10 cellular contexts compared by ENCODE assay signal in the genomic region with DNA sequence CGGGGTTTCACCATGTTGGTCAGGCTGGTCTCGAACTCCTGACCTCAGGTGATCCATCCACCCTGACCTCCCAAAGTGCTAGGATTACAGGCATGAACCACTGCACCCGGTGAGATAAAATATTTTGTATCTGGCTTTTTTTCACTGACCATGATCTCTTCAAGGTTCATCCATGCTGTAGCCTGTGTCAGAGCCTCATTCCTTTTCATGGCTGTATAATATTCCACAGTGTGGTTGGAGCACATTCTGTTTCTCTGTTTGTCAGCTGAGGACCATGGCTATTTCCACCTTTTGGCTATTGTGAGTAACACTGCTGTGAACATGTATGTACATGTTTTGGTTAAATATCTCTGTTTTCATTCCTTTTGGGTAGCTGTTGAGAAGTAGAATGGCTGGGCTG.
"Had no signal": no experiment of that assay in that cellular context is flagged by ENCODE, and none has a peak within 500 bp of the region (broad histone marks: within the 10 kb centered on the region; RNA-seq: fewer than 3 reads in every experiment).

No MANE protein-coding gene starts in this region.

- H3K4me1 ChIP-seq: HAP-1 had no signal

- DNase-seq: GM23248, GOT3, H7, H9, HCEC 1CT, HFFc6 had no signal

- FAIRE-seq: H54 had no signal

- ATAC-seq: GM23338, HCT116 had no signal

- H3K36me3 ChIP-seq: HAP-1 had no signal

- H2AFZ ChIP-seq: GM23248, GM23338 had no signal

- H3K9ac ChIP-seq: GM23248 had no signal

- H3K4me2 ChIP-seq: GM23338 had no signal

- H3K4me3 Mint-ChIP-seq: GM23338, H9, HFFc6 had no signal

- H3K27ac Mint-ChIP-seq: GM23338, H9, HFFc6 had no signal

- H3K4me1 Mint-ChIP-seq: GM23338 had no signal

- H3K4me3 ChIP-seq: GM23248, GM23338, HAP-1 had no signal

- H3K27ac ChIP-seq: GM23248 had no signal
